9 cellular contexts compared by ENCODE assay signal in the genomic region with DNA sequence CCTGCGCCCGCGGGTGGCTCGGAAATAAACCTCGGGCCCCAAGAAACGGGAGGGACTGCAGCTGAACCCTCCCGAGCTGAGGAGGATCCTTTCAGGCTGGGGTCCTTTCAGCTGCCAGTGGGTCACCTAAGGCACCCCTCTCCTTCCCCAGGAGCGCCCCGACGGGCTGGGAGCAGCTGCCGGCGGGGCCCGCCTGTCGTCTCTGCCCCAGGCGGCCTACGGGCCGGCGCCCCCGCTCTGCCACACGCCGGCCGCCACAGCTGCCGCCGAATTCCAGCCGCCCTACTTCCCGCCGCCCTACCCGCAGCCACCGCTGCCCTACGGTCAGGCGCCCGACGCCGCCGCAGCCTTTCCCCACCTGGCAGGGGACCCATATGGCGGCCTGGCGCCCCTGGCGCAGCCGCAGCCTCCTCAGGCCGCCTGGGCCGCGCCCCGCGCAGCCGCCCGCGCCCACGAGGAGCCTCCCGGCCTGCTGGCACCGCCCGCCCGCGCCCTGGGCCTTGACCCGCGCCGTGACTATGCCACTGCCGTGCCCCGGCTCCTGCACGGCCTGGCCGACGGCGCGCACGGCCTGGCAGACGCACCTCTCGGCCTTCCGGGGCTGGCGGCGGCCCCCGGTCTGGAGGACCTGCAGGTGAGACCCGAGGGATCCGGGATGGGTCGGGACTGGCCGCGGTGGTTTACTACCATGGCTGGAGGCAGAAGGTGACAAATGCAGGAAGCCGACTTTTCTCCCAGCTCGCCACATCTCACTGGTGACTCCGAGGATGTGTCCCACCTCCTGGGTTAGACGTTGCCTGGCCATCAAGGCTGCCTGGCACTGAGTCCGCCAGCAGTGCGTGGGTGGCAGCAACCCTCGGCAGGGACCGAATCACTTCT. TPM values are rescaled to one million over a fixed set of nuclear protein-coding genes. Genes with fewer than 3 reads are reported as not detected.
DNase-seq lines count a peak whose midpoint lies in the region; ATAC-seq, FAIRE-seq and TF ChIP-seq lines count a peak whose summit lies in the region.
"Had no signal": no experiment of that assay in that cellular context is flagged by ENCODE, and none has a peak within 500 bp of the region (broad histone marks: within the 10 kb centered on the region; RNA-seq: fewer than 3 reads in every experiment).

No MANE protein-coding gene starts in this region.

- no peak overlapping the region for H2BK20ac ChIP-seq in IMR-90 (ENCODE audit: low read depth, low read length)

- H3K36me3 Mint-ChIP-seq in neural progenitor cell = peaks cover 2% of the 10 kb centered on the region

- POLR2A ChIA-PET in A549 (lab: Yijun Ruan, JAX) (interaction anchor here (0.5 to 1.2 kb wide), 3 partner anchors 10 to 68 kb away, joined by 4 to 6 read pairs (median 5); a partner anchor contains a TSS), IMR-90 (lab: Charles Lee; ENCODE audit: unreplicated experiment) (no interaction called here)

- TF ChIP-seq RAD21 in A549 (conservative IDR thresholded peaks at IDR 0.05 in 1 of 2, IDR thresholded peaks at IDR 0.05 in 1 of 2) (no peak), IMR-90 (IDR thresholded peaks at IDR 0.05; ENCODE audit: low read length) (no peak)

- H3K56ac ChIP-seq in IMR-90 (ENCODE audit: extremely low read depth, insufficient read depth, low read length) = no peak overlapping the region

- dilution Hi-C loops in IMR-90 (cut with HindIII; ENCODE audit: low sequenced_read_pairs, unreplicated experiment) = no loop called here

- in situ Hi-C loops in IMR-90 (cut with MboI; ENCODE audit: low sequenced_read_pairs) = loop anchor here (5.0 kb wide), 1 partner anchor 198 kb away; no protein-coding TSS in a partner anchor

- DNase-seq in A549 (ENCODE audit: low read depth in 1 of 2, low spot score in 1 of 2) (no peak), IMR-90 (no peak), fibroblast of lung (ENCODE audit: low read depth in 2 of 2) (no peak), neural progenitor cell (ENCODE audit: low spot score) (peak; percentile 64), NCI-H2107 (lab: John Stamatoyannopoulos, UW) (no peak)
- no peak for DNase-seq in activated CD4-positive, alpha-beta T cell treated with anti-CD3 and anti-CD28 coated beads, Interleukin-2, amount 50 U/mL, for 48 hours

- peak overlapping the region; percentile 88 for H2AFZ ChIP-seq in IMR-90 (replicated peaks; ENCODE audit: low read length, poor library complexity)
- no peak overlapping the region for H2AFZ ChIP-seq in fibroblast of lung (ENCODE audit: low read length)
- H2AFZ ChIP-seq in neural progenitor cell (replicated peaks) = peak overlapping the region; percentile 18

- H3K9ac ChIP-seq in IMR-90 (ENCODE audit: low read depth, low read length) (no peak overlapping the region), fibroblast of lung (ENCODE audit: insufficient read depth, low read length) (no peak overlapping the region), neural progenitor cell (no peak overlapping the region)

- TF ChIP-seq EP300 in A549 (IDR thresholded peaks at IDR 0.05) = no peak

- WGBS in A549 (ENCODE audit: missing lambda C conversion rate) = 97% methylated on average over 29 of the region's 83 CpGs
- WGBS in IMR-90 (ENCODE audit: extremely low coverage in 2 of 2, insufficient read length in 1 of 2), 2 experiments = 33% methylated on average over 45 of the region's 83 CpGs; no CpG with 5 or more reads in 1 of the 2 experiments

- H2AK5ac ChIP-seq in IMR-90 (ENCODE audit: low read depth, low read length) = no peak overlapping the region

- peaks cover 66% of the 10 kb centered on the region for H3K27me3 Mint-ChIP-seq in neural progenitor cell (ENCODE audit: insufficient read depth, low read depth)

- TF ChIP-seq CTCF in A549 (IDR thresholded peaks at IDR 0.05) = no peak
- TF ChIP-seq CTCF in IMR-90 (conservative IDR thresholded peaks at IDR 0.05; ENCODE audit: low read depth, low read length) = no peak
- no peak for TF ChIP-seq CTCF in fibroblast of lung (conservative IDR thresholded peaks at IDR 0.05 in 1 of 2, IDR thresholded peaks at IDR 0.05 in 1 of 2; ENCODE audit: low read depth in 1 of 2, low read length in 2 of 2)
- TF ChIP-seq CTCF in neural progenitor cell (IDR thresholded peaks at IDR 0.05) = no peak

- H3K27me3 ChIP-seq in IMR-90 (ENCODE audit: control insufficient read depth, insufficient read depth, low read length) = peaks cover 51% of the 10 kb centered on the region
- H3K27me3 ChIP-seq in fibroblast of lung (ENCODE audit: control insufficient read depth, insufficient read depth, low read length) = peaks cover 13% of the 10 kb centered on the region
- peaks cover 99% of the 10 kb centered on the region for H3K27me3 ChIP-seq in neural progenitor cell

- no TSS peak for BruUV-seq in IMR-90 (replicated peaks; lab: Mats Ljungman, UMichigan)

- no peak overlapping the region for H4K8ac ChIP-seq in IMR-90 (ENCODE audit: low read depth in 2 of 2, low read length in 2 of 2)

- peaks cover 24% of the 10 kb centered on the region for H3K4me1 Mint-ChIP-seq in neural progenitor cell

- peak overlapping the region; percentile 58 for H3K4me3 Mint-ChIP-seq in neural progenitor cell

- no peaks in the 10 kb centered on the region; the same call in 2 of the 3 replicates for H3K4me1 ChIP-seq in A549
- peaks cover 1% of the 10 kb centered on the region; the same call in 1 of the 2 replicates for H3K4me1 ChIP-seq in IMR-90 (ENCODE audit: control insufficient read depth, insufficient read depth, low read length)
- no peaks in the 10 kb centered on the region for H3K4me1 ChIP-seq in fibroblast of lung (ENCODE audit: control insufficient read depth, extremely low read depth, insufficient read depth, low read length)
- peaks cover 13% of the 10 kb centered on the region for H3K4me1 ChIP-seq in neural progenitor cell

- intact Hi-C loops in IMR-90 (cut with micrococcal nuclease) = no loop called here

- H3K4me3 ChIP-seq in A549 = peak overlapping the region; percentile 71
- peak overlapping the region; percentile 48; the same call in 1 of the 2 replicates for H3K4me3 ChIP-seq in IMR-90 (ENCODE audit: insufficient read depth, low read depth, low read length)
- peak overlapping the region in 2 of 4 experiments; percentile 50 to 59 for H3K4me3 ChIP-seq in fibroblast of lung (replicated peaks in 1 of 4; ENCODE audit: control extremely low read depth in 1 of 4, insufficient read depth in 1 of 4, low read depth in 3 of 4, low read length in 4 of 4)
- peak overlapping the region; percentile 55 for H3K4me3 ChIP-seq in neural progenitor cell

- no peak overlapping the region for H4K5ac ChIP-seq in IMR-90 (ENCODE audit: low read depth, low read length)

- H3K4me2 ChIP-seq in A549 (peak overlapping the region; percentile 82), IMR-90 (ENCODE audit: low read depth, low read length) (no peak overlapping the region; the same call in 1 of the 2 replicates), fibroblast of lung (ENCODE audit: extremely low read depth, insufficient read depth, low read length) (peak overlapping the region; percentile 66), neural progenitor cell (peak overlapping the region; percentile 86)

- no peaks in the 10 kb centered on the region for H3K79me1 ChIP-seq in IMR-90 (ENCODE audit: low read depth in 1 of 2, low read length in 2 of 2)

- no peak for FAIRE-seq in A549 (lab: Jason Lieb, UNC)
- FAIRE-seq: GM18507 had no signal

- 0 out of 2 replicates have a peak, but pooled peaks cover 4% of the 10 kb centered on the region for H4K20me1 ChIP-seq in IMR-90 (ENCODE audit: insufficient read depth, low read length)
- no peaks in the 10 kb centered on the region for H4K20me1 ChIP-seq in fibroblast of lung (ENCODE audit: control insufficient read depth, extremely low read depth, insufficient read depth, low read length)
- peaks cover 41% of the 10 kb centered on the region for H4K20me1 ChIP-seq in neural progenitor cell (ENCODE audit: low read depth)

- no peak overlapping the region for H2BK15ac ChIP-seq in IMR-90 (ENCODE audit: low read depth, low read length)

- H3K23ac ChIP-seq in IMR-90 (ENCODE audit: low read depth, low read length) = no peak overlapping the region

- ATAC-seq in A549 (no peak), IMR-90 (ENCODE audit: low read depth) (no peak), HG03457 (IDR thresholded peaks at IDR 0.05; ENCODE audit: unreplicated experiment) (no peak), HG02852 (IDR thresholded peaks at IDR 0.05; ENCODE audit: unreplicated experiment) (no peak)

- H3F3A ChIP-seq in neural progenitor cell (ENCODE audit: low read depth) = peaks cover 29% of the 10 kb centered on the region

- H3K27ac ChIP-seq in A549 (peak overlapping the region; percentile 69 to 87; a peak in 5 of 6 replicates), IMR-90 (ENCODE audit: insufficient read depth, low read length) (no peak overlapping the region), fibroblast of lung (ENCODE audit: insufficient read depth, low read length) (no peak overlapping the region), neural progenitor cell (no peak overlapping the region)

- no peak overlapping the region for H2BK120ac ChIP-seq in IMR-90 (ENCODE audit: low read depth, low read length)

- TF ChIP-seq POLR2A in A549 (IDR thresholded peaks at IDR 0.05; ENCODE audit: low read length) (no peak), IMR-90 (IDR thresholded peaks at IDR 0.05; ENCODE audit: low read depth, low read length) (no peak)

- H3K9me1 ChIP-seq in IMR-90 (ENCODE audit: insufficient read depth, low read length) = no peaks in the 10 kb centered on the region

- H3K14ac ChIP-seq in IMR-90 (replicated peaks; ENCODE audit: low read depth, low read length) = no peak overlapping the region

- peaks cover 3% of the 10 kb centered on the region for H3K9me3 Mint-ChIP-seq in neural progenitor cell

- H3K18ac ChIP-seq in IMR-90 (ENCODE audit: low read depth, low read length) = no peak overlapping the region

- H2BK5ac ChIP-seq in IMR-90 (ENCODE audit: low read depth, low read length, poor library complexity, severe bottlenecking) = no peak overlapping the region

- H3K4ac ChIP-seq in IMR-90 (ENCODE audit: low read depth, low read length) = no peak overlapping the region

- H3K27ac Mint-ChIP-seq in neural progenitor cell = no peak overlapping the region

- H3K9me3 ChIP-seq in A549 (no peaks in the 10 kb centered on the region), IMR-90 (ENCODE audit: control insufficient read depth, insufficient read depth, low read length) (no peaks in the 10 kb centered on the region), fibroblast of lung (ENCODE audit: control insufficient read depth, insufficient read depth, low read depth, low read length) (no peaks in the 10 kb centered on the region), neural progenitor cell (ENCODE audit: low read depth) (no peaks in the 10 kb centered on the region)

- CTCF ChIA-PET in A549 (lab: Yijun Ruan, JAX) = interaction anchor here (1.2 to 5.1 kb wide), 5 partner anchors 9 to 153 kb away, joined by 3 to 47 read pairs (median 12); no protein-coding TSS in a partner anchor
- CTCF ChIA-PET in IMR-90 (lab: Yijun Ruan, JAX) = no interaction called here

- H3K79me2 ChIP-seq in fibroblast of lung (ENCODE audit: control insufficient read depth, insufficient read depth, low read length) (no peaks in the 10 kb centered on the region), neural progenitor cell (ENCODE audit: low read depth) (no peaks in the 10 kb centered on the region)

- H2AK9ac ChIP-seq in IMR-90 (replicated peaks; ENCODE audit: low read depth, low read length, poor library complexity) = peak overlapping the region; percentile 50

- H4K91ac ChIP-seq in IMR-90 (ENCODE audit: insufficient read depth, low read depth, low read length) = no peak overlapping the region

- no peaks in the 10 kb centered on the region for H3K36me3 ChIP-seq in IMR-90 (ENCODE audit: control insufficient read depth, insufficient read depth, low read length)
- no peaks in the 10 kb centered on the region for H3K36me3 ChIP-seq in fibroblast of lung (ENCODE audit: control insufficient read depth, insufficient read depth, low read length)
- H3K36me3 ChIP-seq in neural progenitor cell = no peaks in the 10 kb centered on the region

RNA-seq across cellular contexts. Expression of a gene that starts 0.9 kb away (rescaled TPM):
- polyA plus RNA-seq in A549 (2011; rRNA removed) (0.16 and 0.20 TPM in 2 replicates), A549 (2017; fragmentation: RNase III; extraction: RNeasy Plus Mini Kit Qiagen cat#74134 plus additional on column Dnase treatment) (0.22 to 0.46 TPM (median 0.31 TPM) in 3 replicates), IMR-90 (2012; rRNA removed) (0.09 and 0.19 TPM in 2 replicates), fibroblast of lung (0.16 and 0.17 TPM in 2 replicates)
- polyA plus RNA-seq in A549 (2012; cell fraction: cytosol; rRNA removed) = 0.25 TPM in 2 replicates
- 1.1 and 1.7 TPM in 2 replicates for polyA plus RNA-seq in A549 (2012; cell fraction: nucleus; rRNA removed)
- 0.24 TPM in 1 of 2 replicates, not detected in the other for polyA minus RNA-seq in A549 (2011; rRNA and poly(A)+ RNA removed)
- total RNA-seq in IMR-90 (2012; rRNA removed) (under 0.01 TPM in 2 replicates), fibroblast of lung (0.26 and 0.83 TPM in 2 replicates), neural progenitor cell (ENCODE audit: low replicate concordance) (not detected in 2 replicates)
- polyA plus RNA-seq in IMR-90 (2012; cell fraction: cytosol; rRNA removed) = 0.15 TPM in 1 of 2 replicates, not detected in the other
- polyA plus RNA-seq in IMR-90 (2012; cell fraction: nucleus; rRNA removed; ENCODE audit: low replicate concordance) = 1.3 and 2.0 TPM in 2 replicates
- 0.39 and 0.43 TPM in 2 replicates for polyA plus RNA-seq in fibroblast of lung (2012)
- not detected in 2 replicates for polyA minus RNA-seq in fibroblast of lung (ENCODE audit: low replicate concordance)

RNA-seq across cellular contexts. Expression of a gene that starts 16.4 kb away (rescaled TPM):
- polyA plus RNA-seq in A549 (2011; rRNA removed) = 7.0 and 8.0 TPM in 2 replicates
- 15.3 and 20.7 TPM in 2 replicates for polyA plus RNA-seq in A549 (2012; cell fraction: cytosol; rRNA removed)
- polyA plus RNA-seq in A549 (2012; cell fraction: nucleus; rRNA removed) = 28.8 and 33.9 TPM in 2 replicates
- polyA plus RNA-seq in A549 (2017; fragmentation: RNase III; extraction: RNeasy Plus Mini Kit Qiagen cat#74134 plus additional on column Dnase treatment) = 15.7 to 17.0 TPM (median 16.8 TPM) in 3 replicates
- polyA minus RNA-seq in A549 (2011; rRNA and poly(A)+ RNA removed) = 6.0 and 11.2 TPM in 2 replicates
- total RNA-seq in IMR-90 (2012; rRNA removed) = 9.7 and 10.0 TPM in 2 replicates
- 38.8 and 39.0 TPM in 2 replicates for polyA plus RNA-seq in IMR-90 (2012; rRNA removed)
- 27.5 and 45.0 TPM in 2 replicates for polyA plus RNA-seq in IMR-90 (2012; cell fraction: cytosol; rRNA removed)
- 25.5 and 57.7 TPM in 2 replicates for polyA plus RNA-seq in IMR-90 (2012; cell fraction: nucleus; rRNA removed; ENCODE audit: low replicate concordance)
- 20.0 and 33.2 TPM in 2 replicates for total RNA-seq in fibroblast of lung
- 18.1 and 27.6 TPM in 2 replicates for polyA plus RNA-seq in fibroblast of lung
- polyA plus RNA-seq in fibroblast of lung (2012) = 32.4 and 46.7 TPM in 2 replicates
- 44.6 and 47.5 TPM in 2 replicates for polyA minus RNA-seq in fibroblast of lung (ENCODE audit: low replicate concordance)
- 5.8 and 19.2 TPM in 2 replicates for total RNA-seq in neural progenitor cell (ENCODE audit: low replicate concordance)

RNA-seq across cellular contexts. Expression of a gene that starts 16.8 kb away (rescaled TPM):
- polyA plus RNA-seq in A549 (2011; rRNA removed) (36.9 and 41.9 TPM in 2 replicates), A549 (2017; fragmentation: RNase III; extraction: RNeasy Plus Mini Kit Qiagen cat#74134 plus additional on column Dnase treatment) (18.2 to 19.3 TPM (median 18.8 TPM) in 3 replicates), IMR-90 (2012; rRNA removed) (33.9 and 38.0 TPM in 2 replicates), fibroblast of lung (47.6 and 66.1 TPM in 2 replicates)
- polyA plus RNA-seq in A549 (2012; cell fraction: cytosol; rRNA removed) = 12.8 and 14.9 TPM in 2 replicates
- 27.6 and 30.6 TPM in 2 replicates for polyA plus RNA-seq in A549 (2012; cell fraction: nucleus; rRNA removed)
- 37.6 and 38.6 TPM in 2 replicates for polyA minus RNA-seq in A549 (2011; rRNA and poly(A)+ RNA removed)
- total RNA-seq in IMR-90 (2012; rRNA removed) (38.0 and 49.8 TPM in 2 replicates), fibroblast of lung (38.5 and 65.4 TPM in 2 replicates), neural progenitor cell (ENCODE audit: low replicate concordance) (58.2 and 58.3 TPM in 2 replicates)
- polyA plus RNA-seq in IMR-90 (2012; cell fraction: cytosol; rRNA removed) = 19.3 and 25.5 TPM in 2 replicates
- polyA plus RNA-seq in IMR-90 (2012; cell fraction: nucleus; rRNA removed; ENCODE audit: low replicate concordance) = 41.2 and 65.5 TPM in 2 replicates
- polyA plus RNA-seq in fibroblast of lung (2012) = 23.4 and 32.0 TPM in 2 replicates
- 20.3 and 31.6 TPM in 2 replicates for polyA minus RNA-seq in fibroblast of lung (ENCODE audit: low replicate concordance)

Comparison
In these comparisons a context has a peak if more than half of its experiments do, and no peak if none do; other contexts are left out.
1. H3K27ac ChIP-seq: peak in A549 (2 of 2); none in IMR-90 (single experiment), fibroblast of lung (single experiment) and neural progenitor cell (single experiment).